Comparison of ENCODE assay signal across 8 cellular contexts in the genomic region with DNA sequence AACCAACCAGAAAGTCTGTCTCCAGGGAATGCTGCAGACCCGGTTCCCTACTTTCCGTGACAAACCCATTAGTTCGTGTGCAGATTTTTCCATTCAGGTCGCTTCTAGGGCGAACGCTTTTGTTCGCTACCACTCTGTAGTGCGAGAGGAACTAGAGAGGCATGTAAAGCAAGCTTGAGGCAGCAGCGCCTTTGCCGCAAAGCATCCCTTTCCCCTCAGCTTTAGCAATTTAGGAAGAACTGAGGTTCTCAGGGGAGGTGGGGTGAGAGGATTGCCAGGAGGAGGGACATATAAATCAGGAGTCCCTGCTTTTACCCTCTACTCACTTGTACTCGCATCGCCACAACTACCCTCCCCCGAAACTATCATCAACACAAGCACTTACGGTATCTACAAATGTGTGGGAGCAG. TPM values are rescaled to one million over a fixed set of nuclear protein-coding genes. Genes with fewer than 3 reads are reported as not detected.
DNase-seq lines count a peak whose midpoint lies in the region; ATAC-seq, FAIRE-seq and TF ChIP-seq lines count a peak whose summit lies in the region.

No MANE protein-coding gene starts in this region.

- TF ChIP-seq CTCF in AG10803 (conservative IDR thresholded peaks at IDR 0.05; ENCODE audit: low read length) (no peak), pancreas (IDR thresholded peaks at IDR 0.05) (no peak)

- intact Hi-C loops in left cardiac atrium (cut with DNase I) (no loop called here), pancreas (cut with DNase I) (no loop called here)

- H3K9ac ChIP-seq in adipocyte (ENCODE audit: low read length) = peak overlapping the region; percentile 81

- peak overlapping the region in 2 of 4 donors; percentile 32 to 48 for H3K27ac ChIP-seq in pancreas

- ATAC-seq in GM19395 (IDR thresholded peaks at IDR 0.05; ENCODE audit: unreplicated experiment) = peak; percentile 27
- ATAC-seq in left cardiac atrium = peak; percentile 45 to 64
- ATAC-seq in pancreas = peak in 3 of 4 donors; percentile 58 to 72 (median 71)
- ATAC-seq in HG03565 (IDR thresholded peaks at IDR 0.05; ENCODE audit: unreplicated experiment) = no peak

- H3K4me1 ChIP-seq in adipocyte (ENCODE audit: control insufficient read depth, insufficient read depth, low read length) (peaks cover 12% of the 10 kb centered on the region), pancreas (no peaks in the 10 kb centered on the region)

- H3K36me3 ChIP-seq in adipocyte (ENCODE audit: control insufficient read depth, insufficient read depth, low read length, severe bottlenecking) = no peaks in the 10 kb centered on the region
- no peaks in the 10 kb centered on the region for H3K36me3 ChIP-seq in pancreas

- DNase-seq in AG10803 (ENCODE audit: low read depth) (peak; percentile 34), NCI-H1092 (lab: John Stamatoyannopoulos, UW) (peak; percentile 26), adipocyte (ENCODE audit: low read depth) (peak; percentile 81), left cardiac atrium (no peak), pancreas (peak in 1 of 6 donors; percentile 23)
- DNase-seq in NK-92 treated with Interleukin-12 subunit alpha and Interleukin-12 subunit beta, amount 100 ng/mL, for 24 hours (lab: John Stamatoyannopoulos, UW) = no peak

- H3K4me3 ChIP-seq in AG10803 (ENCODE audit: low read length) (peak overlapping the region; percentile 61), adipocyte (ENCODE audit: low read length) (peak overlapping the region; percentile 87), pancreas (peak overlapping the region; percentile 23 to 64 (median 46))

- WGBS in pancreas, 2 donors = 4 to 5% methylated on average over 14 of the region's 14 CpGs

- no peaks in the 10 kb centered on the region for H3K27me3 ChIP-seq in adipocyte (replicated peaks; ENCODE audit: control insufficient read depth, insufficient read depth, low read length)
- H3K27me3 ChIP-seq in pancreas = peaks cover 0 to 21% (median 2%) of the 10 kb centered on the region in 4 donors

- no peaks in the 10 kb centered on the region for H3K9me3 ChIP-seq in adipocyte (ENCODE audit: control insufficient read depth, low read length)
- H3K9me3 ChIP-seq in pancreas = no peaks in the 10 kb centered on the region

- FAIRE-seq in pancreas (lab: Jason Lieb, UNC) = no peak

RNA-seq across cellular contexts. Expression of gene ZNF804A, which starts 0.8 kb away (rescaled TPM):
- total RNA-seq in left cardiac atrium (under 1 TPM in 1 of 2 donors, not detected in 1; 0.09 TPM), pancreas (under 1 TPM in 3 of 6 donors, not detected in 3; 0.09 to 0.25 (median 0.12) TPM)
- polyA plus RNA-seq in pancreas = under 1 TPM in 1 of 2 donors, not detected in 1; 0.05 TPM

Comparison
In these comparisons a context has a peak if more than half of its experiments do, and no peak if none do; other contexts are left out.
1. DNase-seq: peak in AG10803 (single experiment), NCI-H1092 (single experiment) and adipocyte (single experiment); none in left cardiac atrium (single experiment) and NK-92 treated with Interleukin-12 subunit alpha and Interleukin-12 subunit beta, amount 100 ng/mL, for 24 hours (single experiment).
2. Peak in every context shown above with its lines, with median percentiles within 50 percentile points of each other: H3K4me3 ChIP-seq.